1 cellular context compared by ENCODE assay signal in genomic region chr11:134045799-134046635, GRCh38.
TF ChIP-seq lines count a peak whose summit lies in the region.

No MANE protein-coding gene starts in this region.

TF ChIP-seq in A549, 52 proteins besides CTCF, POLR2A, EP300 and RAD21 (continued from another document):
- TF ChIP-seq ELK1 (IDR thresholded peaks at IDR 0.05; ENCODE audit: low read depth, low read length) = no peak
- no peak for TF ChIP-seq EHF (CRISPR knock-in tag; IDR thresholded peaks at IDR 0.05)
- no peak for TF ChIP-seq E2F6 (IDR thresholded peaks at IDR 0.05; ENCODE audit: borderline replicate concordance, low read depth)
- TF ChIP-seq SMC3 (IDR thresholded peaks at IDR 0.05) = no peak
